Comparison of ENCODE assay signal across 18 cellular contexts in the genomic region with DNA sequence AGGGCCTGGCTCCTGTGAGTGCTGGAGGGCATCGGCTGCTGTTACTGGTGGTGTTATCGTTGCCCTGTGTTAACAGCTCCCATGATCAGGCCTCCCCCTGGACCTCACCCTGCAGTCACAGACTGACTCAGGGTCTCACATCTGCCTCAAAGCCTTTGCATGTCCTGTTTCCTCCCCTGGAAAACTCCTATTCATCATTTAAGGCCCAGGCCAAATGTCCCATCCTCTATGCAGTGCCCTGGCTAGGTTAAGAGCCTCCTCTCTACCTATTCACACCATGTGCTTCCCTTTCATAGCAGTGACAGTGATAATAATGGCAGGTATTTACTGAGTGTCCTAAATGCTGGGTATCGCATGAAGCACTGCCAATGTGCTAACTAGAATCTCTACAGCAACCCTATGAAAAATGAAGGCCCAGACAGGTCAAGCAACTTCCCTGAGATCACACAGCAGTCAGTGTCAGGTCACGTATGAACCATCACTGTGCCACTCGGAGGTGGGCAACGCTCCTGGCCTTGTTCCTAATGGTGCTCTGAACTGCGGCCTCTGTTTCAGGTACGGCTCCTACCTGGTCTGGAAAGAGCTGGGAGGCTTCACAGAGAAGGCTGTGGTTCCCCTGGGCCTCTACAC. TPM values are rescaled to one million over a fixed set of nuclear protein-coding genes. Genes with fewer than 3 reads are reported as not detected.
DNase-seq lines count a peak whose midpoint lies in the region; ATAC-seq and TF ChIP-seq lines count a peak whose summit lies in the region.
"Had no signal": no experiment of that assay in that cellular context is flagged by ENCODE, and none has a peak within 500 bp of the region (broad histone marks: within the 10 kb centered on the region; RNA-seq: fewer than 3 reads in every experiment).

No MANE protein-coding gene starts in this region.

- no peak overlapping the region for H2AFZ ChIP-seq in mesenchymal stem cell (ENCODE audit: low read depth, low read length)

- no peak overlapping the region for H4K8ac ChIP-seq in mesenchymal stem cell (ENCODE audit: low read length)

- H3K27ac ChIP-seq in neutrophil: peak overlapping the region; percentile 89
- H3K27ac ChIP-seq in mesenchymal stem cell (ENCODE audit: low read length, poor library complexity, severe bottlenecking): no peak overlapping the region
- H3K27ac ChIP-seq: HL-60 had no signal

- H3K4ac ChIP-seq in mesenchymal stem cell (ENCODE audit: low read depth in 1 of 2, low read length in 2 of 2): no peak overlapping the region

- no peak overlapping the region for H3K4me3 Mint-ChIP-seq in effector memory CD8-positive, alpha-beta T cell
- H3K4me3 Mint-ChIP-seq: CD8-positive, alpha-beta memory T cell had no signal

- H3K36me3 ChIP-seq in neutrophil: peaks cover 82% of the 10 kb centered on the region
- H3K36me3 ChIP-seq in mesenchymal stem cell (ENCODE audit: control insufficient read depth in 1 of 2, insufficient read depth in 2 of 2, low read depth in 1 of 2, low read length in 2 of 2): peaks cover 38 to 82% of the 10 kb centered on the region in 2 experiments

- no peak overlapping the region for H2AK5ac ChIP-seq in mesenchymal stem cell (ENCODE audit: low read length, severe bottlenecking)

- no peak overlapping the region for H2BK120ac ChIP-seq in mesenchymal stem cell (ENCODE audit: low read depth, low read length)

- no peaks in the 10 kb centered on the region for H3K36me3 Mint-ChIP-seq in activated naive CD4-positive, alpha-beta T cell treated with anti-CD3 and anti-CD28 coated beads, Interleukin-2, amount 50 U/mL, for 72 hours
- peaks cover 3% of the 10 kb centered on the region for H3K36me3 Mint-ChIP-seq in effector memory CD8-positive, alpha-beta T cell (ENCODE audit: insufficient read depth)

- no peak overlapping the region for H3K4me2 ChIP-seq in mesenchymal stem cell (ENCODE audit: low read length, poor library complexity, severe bottlenecking)

- H3K18ac ChIP-seq in mesenchymal stem cell (ENCODE audit: low read depth in 1 of 2, low read length in 2 of 2): no peak overlapping the region

- DNase-seq in activated naive CD4-positive, alpha-beta T cell treated with anti-CD3 and anti-CD28 coated beads, Interleukin-2, amount 50 U/mL, for 72 hours (ENCODE audit: low spot score in 2 of 2): no peak
- no peak for DNase-seq in activated naive CD4-positive, alpha-beta T cell treated with Interleukin-2 at 50 U/mL for 16 hours
- DNase-seq in effector memory CD8-positive, alpha-beta T cell: no peak
- DNase-seq in mesenchymal stem cell: no peak
- DNase-seq in HCEC 1CT: no peak
- no peak for DNase-seq in activated CD8-positive, alpha-beta memory T cell treated with anti-CD3 and anti-CD28 coated beads, Interleukin-2, amount 50 U/mL, for 48 hours
- DNase-seq: CD8-positive, alpha-beta memory T cell; DMS79; IMR-90; Karpas-422; NCI-H1048; NCI-H1436 treated with DMSO at 0.1 percent for 48 hours; NCI-H2171; PC-3; RPMI8226 had no signal

- H3K27me3 ChIP-seq in neutrophil (no peaks in the 10 kb centered on the region), mesenchymal stem cell (ENCODE audit: control insufficient read depth in 1 of 2, insufficient read depth in 1 of 2, low read length in 2 of 2) (no peaks in the 10 kb centered on the region)
- H3K27me3 ChIP-seq: BLaER1 treated with 17β-estradiol and CSF1 and Interleukin-3, amounts not matched to agents 10 nM and 100 nM had no signal

- no peak overlapping the region for H2BK5ac ChIP-seq in mesenchymal stem cell (ENCODE audit: low read depth, low read length, poor library complexity, severe bottlenecking)

- no peaks in the 10 kb centered on the region for H3K9me3 Mint-ChIP-seq in activated naive CD4-positive, alpha-beta T cell treated with anti-CD3 and anti-CD28 coated beads, Interleukin-2, amount 50 U/mL, for 72 hours
- no peaks in the 10 kb centered on the region for H3K9me3 Mint-ChIP-seq in effector memory CD8-positive, alpha-beta T cell
- H3K9me3 Mint-ChIP-seq: CD8-positive, alpha-beta memory T cell had no signal

- no peak overlapping the region for H3K9ac ChIP-seq in mesenchymal stem cell (ENCODE audit: low read length)

- H2BK12ac ChIP-seq in mesenchymal stem cell (ENCODE audit: low read length in 2 of 2): no peak overlapping the region

- no peak overlapping the region for H4K91ac ChIP-seq in mesenchymal stem cell (ENCODE audit: low read length)

- no peak for TF ChIP-seq CTCF in neutrophil (IDR thresholded peaks at IDR 0.05)

- no peak overlapping the region for H2BK15ac ChIP-seq in mesenchymal stem cell (ENCODE audit: low read depth, poor library complexity, severe bottlenecking)

- peak overlapping the region; percentile 32 to 61 for H3K27ac Mint-ChIP-seq in activated naive CD4-positive, alpha-beta T cell treated with anti-CD3 and anti-CD28 coated beads, Interleukin-2, amount 50 U/mL, for 72 hours
- H3K27ac Mint-ChIP-seq in effector memory CD8-positive, alpha-beta T cell: peak overlapping the region; percentile 38 to 55

- H3K4me1 ChIP-seq in neutrophil (ENCODE audit: control insufficient read depth in 1 of 2, insufficient read depth in 1 of 2, low read depth in 1 of 2, low read length in 1 of 2) (peaks cover 41 to 56% of the 10 kb centered on the region in 2 experiments), mesenchymal stem cell (ENCODE audit: control insufficient read depth, insufficient read depth, low read depth, low read length) (peaks cover 22% of the 10 kb centered on the region)

- H3K79me1 ChIP-seq in mesenchymal stem cell (replicated peaks; ENCODE audit: low read length, poor library complexity, severe bottlenecking): peaks cover 29% of the 10 kb centered on the region

- no peak for ATAC-seq in activated naive CD4-positive, alpha-beta T cell treated with anti-CD3 and anti-CD28 coated beads, Interleukin-2, amount 50 U/mL, for 72 hours
- ATAC-seq in effector memory CD8-positive, alpha-beta T cell (replicated peaks): no peak
- ATAC-seq: PC-3 had no signal

- no peak overlapping the region for H3K4me3 ChIP-seq in neutrophil (ENCODE audit: low read depth in 1 of 2, low read length in 1 of 2)
- H3K4me3 ChIP-seq in mesenchymal stem cell (ENCODE audit: insufficient read depth in 1 of 2, low read depth in 1 of 2, low read length in 2 of 2): no peak overlapping the region
- H3K4me3 ChIP-seq: BLaER1 treated with 17β-estradiol and CSF1 and Interleukin-3, amounts not matched to agents 10 nM and 100 nM had no signal

- H3K9me3 ChIP-seq in neutrophil (no peaks in the 10 kb centered on the region), mesenchymal stem cell (ENCODE audit: control insufficient read depth, low read length) (no peaks in the 10 kb centered on the region)
- H3K9me3 ChIP-seq: BLaER1 treated with 17β-estradiol and CSF1 and Interleukin-3, amounts not matched to agents 10 nM and 100 nM had no signal

- WGBS in mesenchymal stem cell: 96% methylated on average over 8 of the region's 8 CpGs

- no peak overlapping the region for H3K14ac ChIP-seq in mesenchymal stem cell (ENCODE audit: low read length in 2 of 2)

- H3K27me3 Mint-ChIP-seq in effector memory CD8-positive, alpha-beta T cell: no peaks in the 10 kb centered on the region

- no peak overlapping the region for H3K23ac ChIP-seq in mesenchymal stem cell (ENCODE audit: low read length in 2 of 2)

- H3K4me1 Mint-ChIP-seq in effector memory CD8-positive, alpha-beta T cell (ENCODE audit: low read depth in 2 of 2): peaks cover 5 to 10% of the 10 kb centered on the region in 2 donors

RNA-seq across cellular contexts. Expression of a gene that starts 9.3 kb away (rescaled TPM):
- total RNA-seq in activated naive CD4-positive, alpha-beta T cell treated with anti-CD3 and anti-CD28 coated beads, Interleukin-2, amount 50 U/mL, for 72 hours: 100 to 1,000 TPM; 145 to 159 TPM
- 245 TPM for polyA plus RNA-seq in mesenchymal stem cell (2013, experiment 1 of 2)
- polyA plus RNA-seq in mesenchymal stem cell (2013, experiment 2 of 2): 258 TPM

RNA-seq across cellular contexts. Expression of a gene that starts 17.4 kb away (rescaled TPM):
- 10 to 100 TPM in 1 of 2 donors, 1 to 10 TPM in 1; 6.0 to 19.4 TPM for total RNA-seq in activated naive CD4-positive, alpha-beta T cell treated with anti-CD3 and anti-CD28 coated beads, Interleukin-2, amount 50 U/mL, for 72 hours
- polyA plus RNA-seq in mesenchymal stem cell (2013, experiment 1 of 2): 11.0 TPM
- 10.6 TPM for polyA plus RNA-seq in mesenchymal stem cell (2013, experiment 2 of 2)

RNA-seq across cellular contexts. Expression of a gene that starts 26.3 kb away (rescaled TPM):
- total RNA-seq in activated naive CD4-positive, alpha-beta T cell treated with anti-CD3 and anti-CD28 coated beads, Interleukin-2, amount 50 U/mL, for 72 hours: 10 to 100 TPM; 34.3 to 75.0 TPM
- 14.5 TPM for polyA plus RNA-seq in mesenchymal stem cell (2013, experiment 1 of 2)
- 15.3 TPM for polyA plus RNA-seq in mesenchymal stem cell (2013, experiment 2 of 2)

RNA-seq across cellular contexts. Expression of a gene that starts 50.1 kb away (rescaled TPM):
- 1 to 10 TPM in 1 of 2 donors, under 1 TPM in 1; 0.98 to 1.4 TPM for total RNA-seq in activated naive CD4-positive, alpha-beta T cell treated with anti-CD3 and anti-CD28 coated beads, Interleukin-2, amount 50 U/mL, for 72 hours
- 0.08 TPM for polyA plus RNA-seq in mesenchymal stem cell (2013, experiment 1 of 2)
- 0.05 TPM for polyA plus RNA-seq in mesenchymal stem cell (2013, experiment 2 of 2)
- polyA plus RNA-seq: IMR-90 had no signal
